ENCODE assay signal across 8 cellular contexts in genomic region chr15:90839187-90840071, GRCh38. TPM values are rescaled to one million over a fixed set of nuclear protein-coding genes. Genes with fewer than 3 reads are reported as not detected.
DNase-seq lines count a peak whose midpoint lies in the region; ATAC-seq and TF ChIP-seq lines count a peak whose summit lies in the region.

No MANE protein-coding gene starts in this region.

- no peaks in the 10 kb centered on the region for H3K9me3 Mint-ChIP-seq in WTC11

- DNase-seq in HPDE6-E6E7 (ENCODE audit: extremely low spot score) (peak; percentile 56), WTC11 (ENCODE audit: low spot score) (peak; percentile 72), iPS DF 6.9 (ENCODE audit: low read depth, low spot score) (peak; percentile 67), activated gamma-delta T cell treated with Interleukin-2 at 50 U/mL for 16 hours (no peak), SK-N-DZ (ENCODE audit: low spot score) (no peak)
- peak; percentile 55 for DNase-seq in stimulated activated naive CD8-positive, alpha-beta T cell treated with anti-CD3 and anti-CD28 coated beads, Interleukin-15, Interleukin-2, amounts not matched to agents 100 U/mL and 50 U/mL, for 24 hours

- POLR2A ChIA-PET in WTC11 (lab: Charles Lee), result interaction anchor here (0.5 to 3.1 kb wide), 6 partner anchors 21 to 684 kb away, joined by 3 to 22 read pairs (median 4); partner anchors contain the start of genes BLM and FURIN

- peak overlapping the region; percentile 22 for H3K4me3 Mint-ChIP-seq in WTC11

- H3K27me3 ChIP-seq in iPS DF 6.9 (ENCODE audit: control insufficient read depth, insufficient read depth, low read length), result no peaks in the 10 kb centered on the region

- H3K36me3 ChIP-seq in iPS DF 6.9 (ENCODE audit: control insufficient read depth, insufficient read depth, low read length), result no peaks in the 10 kb centered on the region

- no peak for TF ChIP-seq CTCF in WTC11 (IDR thresholded peaks at IDR 0.05)

- H3K27me3 Mint-ChIP-seq in WTC11 (ENCODE audit: low read depth), result no peaks in the 10 kb centered on the region

- no peak overlapping the region for H3K27ac ChIP-seq in iPS DF 6.9 (ENCODE audit: low read length)

- H3K4me1 Mint-ChIP-seq in WTC11, result peaks cover 53% of the 10 kb centered on the region

- no peaks in the 10 kb centered on the region for H3K9me3 ChIP-seq in iPS DF 6.9 (ENCODE audit: control insufficient read depth, insufficient read depth, low read length)

- CTCF ChIA-PET in WTC11 (lab: Charles Lee), result interaction anchor here (0.5 to 3.3 kb wide), 18 partner anchors 13 to 194 kb away, joined by 3 to 29 read pairs (median 5); partner anchors contain the start of genes BLM, FURIN, HDDC3 and UNC45A

- peak; percentile 93 for ATAC-seq in GM19463 (IDR thresholded peaks at IDR 0.05; ENCODE audit: unreplicated experiment)
- ATAC-seq in WTC11, result peak; percentile 93
- no peak for ATAC-seq in stimulated activated naive CD8-positive, alpha-beta T cell treated with anti-CD3 and anti-CD28 coated beads, Interleukin-15, Interleukin-2, amounts not matched to agents 100 U/mL and 50 U/mL, for 24 hours

- peaks cover 10% of the 10 kb centered on the region for H3K4me1 ChIP-seq in iPS DF 6.9 (ENCODE audit: control insufficient read depth, insufficient read depth, low read length)

- WGBS in iPS DF 6.9 (ENCODE audit: insufficient coverage, insufficient read length), result no CpG with 5 or more reads among the region's 19 CpGs

- H3K4me3 ChIP-seq in GM08714 (ENCODE audit: low read length) (peak overlapping the region; percentile 40; the same call in 1 of the 2 replicates), iPS DF 6.9 (ENCODE audit: low read length) (no peak overlapping the region)

- no peaks in the 10 kb centered on the region for H3K36me3 Mint-ChIP-seq in WTC11

- H3K27ac Mint-ChIP-seq in WTC11, result peak overlapping the region; percentile 93

TF ChIP-seq in WTC11, 78 proteins besides CTCF, POLR2A, EP300 and RAD21:
- TF ChIP-seq ZNF671 (CRISPR knock-in tag; IDR thresholded peaks at IDR 0.05) (no peak), OVOL2 (CRISPR knock-in tag; IDR thresholded peaks at IDR 0.05; ENCODE audit: borderline replicate concordance) (no peak), SP1 (CRISPR knock-in tag; conservative IDR thresholded peaks at IDR 0.05) (peak; percentile 56; the same call in 1 of the 2 replicates), ZBTB43 (CRISPR knock-in tag; IDR thresholded peaks at IDR 0.05) (no peak), GTF2I (CRISPR knock-in tag; conservative IDR thresholded peaks at IDR 0.05) (no peak), ZNF423 (CRISPR knock-in tag; IDR thresholded peaks at IDR 0.05) (peak; percentile 97), FOXP1 (CRISPR knock-in tag; IDR thresholded peaks at IDR 0.05; ENCODE audit: borderline replicate concordance) (peak; percentile 49; the same call in 1 of the 2 replicates), EMX1 (CRISPR knock-in tag; IDR thresholded peaks at IDR 0.05) (no peak), MXD4 (CRISPR knock-in tag; IDR thresholded peaks at IDR 0.05; ENCODE audit: borderline replicate concordance) (no peak), NFE2L1 (CRISPR knock-in tag; IDR thresholded peaks at IDR 0.05) (no peak), NR3C1 (CRISPR knock-in tag; conservative IDR thresholded peaks at IDR 0.05; ENCODE audit: low read depth) (no peak)
TF ChIP-seq in WTC11: peak in this region for 3.

RNA-seq across cellular contexts. Expression of gene FURIN, which starts 29.0 kb away (rescaled TPM):
- 36.8 to 46.3 TPM (median 38.6 TPM) in 3 replicates for total RNA-seq in WTC11 (2021)
- 6.1 and 6.3 TPM in 2 replicates for polyA plus RNA-seq in SK-N-DZ (2014; cell fraction: cytosol; rRNA removed)
- polyA plus RNA-seq in SK-N-DZ (2014; cell fraction: nucleus; rRNA removed), result 5.4 and 10.3 TPM in 2 replicates

RNA-seq across cellular contexts. Expression of gene FES, which starts 44.9 kb away (rescaled TPM):
- total RNA-seq in WTC11 (2021), result 9.7 to 10.2 TPM (median 10.0 TPM) in 3 replicates
- 4.5 and 5.1 TPM in 2 replicates for polyA plus RNA-seq in SK-N-DZ (2014; cell fraction: cytosol; rRNA removed)
- 4.8 and 13.5 TPM in 2 replicates for polyA plus RNA-seq in SK-N-DZ (2014; cell fraction: nucleus; rRNA removed)

Comparison
In these comparisons a context has a peak if more than half of its experiments do, and no peak if none do; other contexts are left out.
1. DNase-seq: peak in HPDE6-E6E7 (single experiment), WTC11 (single experiment), iPS DF 6.9 (single experiment) and stimulated activated naive CD8-positive, alpha-beta T cell treated with anti-CD3 and anti-CD28 coated beads, Interleukin-15, Interleukin-2, amounts not matched to agents 100 U/mL and 50 U/mL, for 24 hours (single experiment); none in activated gamma-delta T cell treated with Interleukin-2 at 50 U/mL for 16 hours (single experiment) and SK-N-DZ (single experiment).